ENCODE assay signal across 13 cellular contexts in genomic region chr7:106770191-106770590, GRCh38.
DNase-seq lines count a peak whose midpoint lies in the region; ATAC-seq and TF ChIP-seq lines count a peak whose summit lies in the region.
"Had no signal": no experiment of that assay in that cellular context is flagged by ENCODE, and none has a peak within 500 bp of the region (broad histone marks: within the 10 kb centered on the region; RNA-seq: fewer than 3 reads in every experiment).

No MANE protein-coding gene starts in this region.

- H3K9me3 Mint-ChIP-seq in activated T-helper 17 cell treated with anti-CD3 and anti-CD28 coated beads, Interleukin-2, amount 50 U/mL, for 72 hours = peaks cover 3% of the 10 kb centered on the region
- H3K9me3 Mint-ChIP-seq: CD4-positive, alpha-beta T cell had no signal

- TF ChIP-seq CTCF in foreskin fibroblast (IDR thresholded peaks at IDR 0.05; ENCODE audit: low read depth, low read length) = no peak
- no peak for TF ChIP-seq CTCF in ascending aorta (IDR thresholded peaks at IDR 0.05)
- no peak for TF ChIP-seq CTCF in right lobe of liver (IDR thresholded peaks at IDR 0.05)

- H3K4me1 ChIP-seq in GM23248 (ENCODE audit: insufficient read depth) = peaks cover 74% of the 10 kb centered on the region
- no peaks in the 10 kb centered on the region for H3K4me1 ChIP-seq in ascending aorta
- H3K4me1 ChIP-seq in right lobe of liver = no peaks in the 10 kb centered on the region
- H3K4me1 ChIP-seq: body of pancreas had no signal

- H2AFZ ChIP-seq in GM23248 = no peak overlapping the region

- DNase-seq in A172 (ENCODE audit: low spot score) (peak; percentile 90), GM23248 (peak; percentile 88), foreskin fibroblast (peak; percentile 74 to 76), DMS 273 (lab: John Stamatoyannopoulos, UW; ENCODE audit: unreplicated experiment) (no peak), ascending aorta (ENCODE audit: low spot score in 2 of 2) (no peak), right lobe of liver (no peak), NCI-H2227 treated with DMSO at 0.1 percent for 48 hours (lab: John Stamatoyannopoulos, UW) (no peak)
- DNase-seq: body of pancreas; CD4-positive, alpha-beta T cell; head of caudate nucleus; KG1; stimulated activated naive CD4-positive, alpha-beta T cell had no signal

- peaks cover 45% of the 10 kb centered on the region for H3F3A ChIP-seq in GM23248 (ENCODE audit: insufficient read depth)

- ATAC-seq in activated T-helper 17 cell treated with anti-CD3 and anti-CD28 coated beads, Interleukin-2, amount 50 U/mL, for 72 hours (replicated peaks) = no peak
- no peak for ATAC-seq in right lobe of liver
- ATAC-seq: body of pancreas had no signal

- H3K27me3 Mint-ChIP-seq in activated T-helper 17 cell treated with anti-CD3 and anti-CD28 coated beads, Interleukin-2, amount 50 U/mL, for 72 hours = no peaks in the 10 kb centered on the region
- H3K27me3 Mint-ChIP-seq: CD4-positive, alpha-beta T cell had no signal

- TF ChIP-seq POLR2A in right lobe of liver (IDR thresholded peaks at IDR 0.05) = no peak

- H3K9ac ChIP-seq in GM23248 = peak overlapping the region; percentile 48

- 0 out of 2 replicates have a peak, but pooled peaks cover 6% of the 10 kb centered on the region for H3K9me2 ChIP-seq in GM23248 (ENCODE audit: insufficient read depth)

- 4 to 11% methylated on average over 2 of the region's 2 CpGs for WGBS in GM23248 (ENCODE audit: low coverage in 1 of 2, low lambda C conversion rate in 2 of 2, missing lambda C conversion rate in 2 of 2), 2 experiments
- WGBS in right lobe of liver (ENCODE audit: insufficient coverage, low coverage, low lambda C conversion rate, missing lambda C conversion rate) = 88% methylated on average over 2 of the region's 2 CpGs

- H4K20me1 ChIP-seq in GM23248 (ENCODE audit: insufficient read depth) = no peaks in the 10 kb centered on the region

- peak overlapping the region; percentile 51 for H3K27ac Mint-ChIP-seq in activated T-helper 17 cell treated with anti-CD3 and anti-CD28 coated beads, Interleukin-2, amount 50 U/mL, for 72 hours
- H3K27ac Mint-ChIP-seq: CD4-positive, alpha-beta T cell had no signal

- peaks cover 46% of the 10 kb centered on the region for H3K4me1 Mint-ChIP-seq in activated T-helper 17 cell treated with anti-CD3 and anti-CD28 coated beads, Interleukin-2, amount 50 U/mL, for 72 hours

- H3K27me3 ChIP-seq in GM23248 (replicated peaks; ENCODE audit: insufficient read depth) (no peaks in the 10 kb centered on the region), ascending aorta (no peaks in the 10 kb centered on the region), right lobe of liver (no peaks in the 10 kb centered on the region)
- H3K27me3 ChIP-seq: body of pancreas had no signal

- H3K36me3 ChIP-seq in GM23248 (ENCODE audit: low read depth) = no peaks in the 10 kb centered on the region
- H3K36me3 ChIP-seq in ascending aorta = no peaks in the 10 kb centered on the region
- H3K36me3 ChIP-seq in right lobe of liver = no peaks in the 10 kb centered on the region

- H3K27ac ChIP-seq in GM23248 (peak overlapping the region; percentile 77), ascending aorta (no peak overlapping the region), right lobe of liver (no peak overlapping the region)
- H3K27ac ChIP-seq: body of pancreas had no signal

- no peak overlapping the region for H3K4me3 Mint-ChIP-seq in activated T-helper 17 cell treated with anti-CD3 and anti-CD28 coated beads, Interleukin-2, amount 50 U/mL, for 72 hours
- H3K4me3 Mint-ChIP-seq: CD4-positive, alpha-beta T cell had no signal

- intact Hi-C loops in ascending aorta (cut with DNase I) (no loop called here), right lobe of liver (cut with DNase I) (no loop called here)

- H3K36me3 Mint-ChIP-seq in activated T-helper 17 cell treated with anti-CD3 and anti-CD28 coated beads, Interleukin-2, amount 50 U/mL, for 72 hours (ENCODE audit: low read depth) = peaks cover 5% of the 10 kb centered on the region

- H3K4me3 ChIP-seq in GM23248 (peak overlapping the region; percentile 4), foreskin fibroblast (ENCODE audit: low read depth in 1 of 2, low read length in 2 of 2) (no peak overlapping the region), ascending aorta (no peak overlapping the region), right lobe of liver (no peak overlapping the region)
- H3K4me3 ChIP-seq: body of pancreas had no signal

- H3K9me3 ChIP-seq in GM23248 (ENCODE audit: low read depth) (no peaks in the 10 kb centered on the region), ascending aorta (no peaks in the 10 kb centered on the region), right lobe of liver (no peaks in the 10 kb centered on the region)
- H3K9me3 ChIP-seq: body of pancreas had no signal

- H3K4me2 ChIP-seq in GM23248 (ENCODE audit: unreplicated experiment) = peak overlapping the region; percentile 67

- in situ Hi-C loops in GM23248 (cut with MboI) = no loop called here

- H3K79me2 ChIP-seq in GM23248 (ENCODE audit: insufficient read depth) = no peaks in the 10 kb centered on the region

Comparison
In these comparisons a context has a peak if more than half of its experiments do, and no peak if none do; other contexts are left out.
1. DNase-seq: peak in A172 (single experiment), GM23248 (single experiment) and foreskin fibroblast (2 of 2); none in DMS 273 (single experiment), ascending aorta (0 of 2), right lobe of liver (0 of 3) and NCI-H2227 treated with DMSO at 0.1 percent for 48 hours (single experiment).